Comparison of ENCODE assay signal across 8 cellular contexts in genomic region chr2:86623549-86624547, GRCh38. TPM values are rescaled to one million over a fixed set of nuclear protein-coding genes. Genes with fewer than 3 reads are reported as not detected.
DNase-seq lines count a peak whose midpoint lies in the region; ATAC-seq, FAIRE-seq and TF ChIP-seq lines count a peak whose summit lies in the region.

Gene RNF103 (minus strand): TSS chr2:86623865. CDS start chr2:86622886, 979 bp downstream.

- H3K27me3 Mint-ChIP-seq in T-helper 1 cell treated with Interleukin-12 subunit alpha and Interleukin-12 subunit beta and Interleukin-4 antibody, amounts not matched to agents 30 μg/mL and 1 μg/mL, for 36 hours (ENCODE audit: low read depth) = peaks cover 28% of the 10 kb centered on the region
- no peaks in the 10 kb centered on the region for H3K27me3 Mint-ChIP-seq in progenitor cell of endocrine pancreas

- H3K36me3 Mint-ChIP-seq in T-helper 1 cell treated with Interleukin-12 subunit alpha and Interleukin-12 subunit beta and Interleukin-4 antibody, amounts not matched to agents 30 μg/mL and 1 μg/mL, for 36 hours (ENCODE audit: low read depth) = peaks cover 16% of the 10 kb centered on the region
- H3K36me3 Mint-ChIP-seq in progenitor cell of endocrine pancreas (ENCODE audit: insufficient read depth) = peaks cover 5% of the 10 kb centered on the region

- peaks cover 8% of the 10 kb centered on the region for H3K4me1 ChIP-seq in upper lobe of right lung

- ATAC-seq in HG02798 (IDR thresholded peaks at IDR 0.05; ENCODE audit: poor library complexity, unreplicated experiment) = peak; percentile 88
- peak; percentile 95 to 97 for ATAC-seq in left cardiac atrium
- peak; percentile 97 for ATAC-seq in upper lobe of right lung

- no peaks in the 10 kb centered on the region for H3K27me3 ChIP-seq in upper lobe of right lung

- H3K36me3 ChIP-seq in upper lobe of right lung = peaks cover 10% of the 10 kb centered on the region

- H3K4me1 Mint-ChIP-seq in T-helper 1 cell treated with Interleukin-12 subunit alpha and Interleukin-12 subunit beta and Interleukin-4 antibody, amounts not matched to agents 30 μg/mL and 1 μg/mL, for 36 hours (ENCODE audit: low read depth) = peaks cover 27% of the 10 kb centered on the region
- H3K4me1 Mint-ChIP-seq in progenitor cell of endocrine pancreas (ENCODE audit: low read depth) = peaks cover 23% of the 10 kb centered on the region

- intact Hi-C loops in left cardiac atrium (cut with DNase I) = loop anchor here in 1 of 2 donors (5.0 kb wide), 1 partner anchor 62 kb away; the partner anchor contains the start of gene CHMP3
- intact Hi-C loops in upper lobe of right lung (cut with DNase I) = no loop called here

- H3K9me3 ChIP-seq in upper lobe of right lung = no peaks in the 10 kb centered on the region

- H3K27ac ChIP-seq in upper lobe of right lung = peak within 1 kb of the TSS; percentile 97

- H3K9me3 Mint-ChIP-seq in T-helper 1 cell treated with Interleukin-12 subunit alpha and Interleukin-12 subunit beta and Interleukin-4 antibody, amounts not matched to agents 30 μg/mL and 1 μg/mL, for 36 hours = no peaks in the 10 kb centered on the region
- no peaks in the 10 kb centered on the region for H3K9me3 Mint-ChIP-seq in progenitor cell of endocrine pancreas (ENCODE audit: low read depth)

- FAIRE-seq in GM12892 (lab: Jason Lieb, UNC) = peak; percentile 78

- peak; percentile 82 for TF ChIP-seq POLR2A in GM12892 (IDR thresholded peaks at IDR 0.05; ENCODE audit: low read depth, low read length)

- DNase-seq in GM12892 (ENCODE audit: insufficient read length) (peak; percentile 84), NCI-H146 (lab: John Stamatoyannopoulos, UW) (peak; percentile 94), amniotic stem cell (lab: John Stamatoyannopoulos, UW) (peak; percentile 83), left cardiac atrium (peak; percentile 98), progenitor cell of endocrine pancreas (ENCODE audit: low spot score, unreplicated experiment) (peak; percentile 90), upper lobe of right lung (peak; percentile 99)

- peak within 1 kb of the TSS; percentile 98 for H3K27ac Mint-ChIP-seq in T-helper 1 cell treated with Interleukin-12 subunit alpha and Interleukin-12 subunit beta and Interleukin-4 antibody, amounts not matched to agents 30 μg/mL and 1 μg/mL, for 36 hours
- peak within 1 kb of the TSS; percentile 98 for H3K27ac Mint-ChIP-seq in progenitor cell of endocrine pancreas

- no peak for TF ChIP-seq CTCF in progenitor cell of endocrine pancreas (IDR thresholded peaks at IDR 0.05; ENCODE audit: unreplicated experiment)
- no peak for TF ChIP-seq CTCF in upper lobe of right lung (IDR thresholded peaks at IDR 0.05)

- peak within 1 kb of the TSS; percentile 66 for H3K4me3 ChIP-seq in upper lobe of right lung

- H3K4me3 Mint-ChIP-seq in T-helper 1 cell treated with Interleukin-12 subunit alpha and Interleukin-12 subunit beta and Interleukin-4 antibody, amounts not matched to agents 30 μg/mL and 1 μg/mL, for 36 hours = peak within 1 kb of the TSS; percentile 94
- H3K4me3 Mint-ChIP-seq in progenitor cell of endocrine pancreas (ENCODE audit: low read depth) = peak within 1 kb of the TSS; percentile 95

RNA-seq across cellular contexts. Expression of gene RNF103, which starts in this region (rescaled TPM):
- 10.2 TPM for polyA plus RNA-seq in GM12892 (2012; ENCODE audit: missing spikeins)
- total RNA-seq in left cardiac atrium = 10 to 100 TPM; 32.2 to 43.9 TPM
- 22.3 and 22.8 TPM in 2 replicates for total RNA-seq in progenitor cell of endocrine pancreas
- 21.0 TPM for total RNA-seq in upper lobe of right lung

Comparison
In these comparisons a context has a peak if more than half of its experiments do, and no peak if none do; other contexts are left out.
1. Peak in every context shown above with its lines: DNase-seq, ATAC-seq, H3K4me3 ChIP-seq and H3K27ac ChIP-seq.